Comparison of ENCODE assay signal across 8 cellular contexts in genomic region chr7:90403174-90404113, GRCh38. TPM values are rescaled to one million over a fixed set of nuclear protein-coding genes. Genes with fewer than 3 reads are reported as not detected.
DNase-seq lines count a peak whose midpoint lies in the region; TF ChIP-seq lines count a peak whose summit lies in the region.

Gene CLDN12, plus strand, starts transcription at chr7:90403461. Its CDS starts 9,216 bp downstream, at chr7:90412677.

- H4K91ac ChIP-seq in mesenchymal stem cell (ENCODE audit: low read length): no peak within 1 kb of the TSS

- peak within 1 kb of the TSS; percentile 99 for H3K27ac ChIP-seq in mesenchymal stem cell (ENCODE audit: low read length, poor library complexity, severe bottlenecking)

- peak within 1 kb of the TSS in 1 of 2 experiments; percentile 81 for H3K14ac ChIP-seq in mesenchymal stem cell (ENCODE audit: low read length in 2 of 2)

- H3K9ac ChIP-seq in endocrine pancreas (ENCODE audit: control insufficient read depth, insufficient read depth, low read length) (peak within 1 kb of the TSS; percentile 83), mesenchymal stem cell (ENCODE audit: low read length) (peak within 1 kb of the TSS; percentile 97)

- H3K4me2 ChIP-seq in mesenchymal stem cell (ENCODE audit: low read length, poor library complexity, severe bottlenecking): peak within 1 kb of the TSS; percentile 81

- peak within 1 kb of the TSS; percentile 36 for H2AFZ ChIP-seq in mesenchymal stem cell (ENCODE audit: low read depth, low read length)

- H2BK120ac ChIP-seq in mesenchymal stem cell (ENCODE audit: low read depth, low read length): no peak within 1 kb of the TSS

- no peak within 1 kb of the TSS for H2BK15ac ChIP-seq in mesenchymal stem cell (ENCODE audit: low read depth, poor library complexity, severe bottlenecking)

- peak within 1 kb of the TSS in 1 of 2 experiments; percentile 58 for H3K4ac ChIP-seq in mesenchymal stem cell (ENCODE audit: low read depth in 1 of 2, low read length in 2 of 2)

- peak within 1 kb of the TSS; percentile 34 to 79 for H3K18ac ChIP-seq in mesenchymal stem cell (ENCODE audit: low read depth in 1 of 2, low read length in 2 of 2)

- H2BK5ac ChIP-seq in mesenchymal stem cell (ENCODE audit: low read depth, low read length, poor library complexity, severe bottlenecking): peak within 1 kb of the TSS; percentile 84

- peak within 1 kb of the TSS; percentile 29 for H4K8ac ChIP-seq in mesenchymal stem cell (ENCODE audit: low read length)

- H3K4me1 ChIP-seq in endocrine pancreas (ENCODE audit: control insufficient read depth, insufficient read depth, low read length) (peaks cover 31% of the 10 kb centered on the region), mesenchymal stem cell (ENCODE audit: control insufficient read depth, insufficient read depth, low read depth, low read length) (no peaks in the 10 kb centered on the region)

- no peak for TF ChIP-seq CTCF in GM20000 (IDR thresholded peaks at IDR 0.05; ENCODE audit: extremely low read depth, missing control alignments)

- peaks cover 12% of the 10 kb centered on the region for H3K79me1 ChIP-seq in mesenchymal stem cell (replicated peaks; ENCODE audit: low read length, poor library complexity, severe bottlenecking)

- WGBS in mesenchymal stem cell: under 1% methylated on average over 32 of the region's 35 CpGs

- H3K23ac ChIP-seq in mesenchymal stem cell (ENCODE audit: low read length in 2 of 2): no peak within 1 kb of the TSS

- DNase-seq in COLO829 (ENCODE audit: low spot score): peak; percentile 94
- DNase-seq in GM20000 (ENCODE audit: low spot score): peak; percentile 80
- peak; percentile 78 for DNase-seq in HS-5 (ENCODE audit: low read depth)
- DNase-seq in NOMO-1 (lab: John Stamatoyannopoulos, UW; ENCODE audit: unreplicated experiment in 2 of 2): peak; percentile 100
- peak; percentile 13 to 51 (median 51) for DNase-seq in activated CD8-positive, alpha-beta memory T cell treated with anti-CD3 and anti-CD28 coated beads for 48 hours (ENCODE audit: low read depth in 2 of 3, low spot score in 2 of 3)
- DNase-seq in mesenchymal stem cell: peak; percentile 98
- peak; percentile 48 for DNase-seq in stimulated activated CD8-positive, alpha-beta memory T cell treated with anti-CD3 and anti-CD28 coated beads, Interleukin-12 subunit alpha, Interleukin-12 subunit beta, amount 100 ng/mL, for 4 hours (ENCODE audit: low read depth)

- H3K4me3 ChIP-seq in endocrine pancreas (ENCODE audit: control insufficient read depth, insufficient read depth, low read length) (peak within 1 kb of the TSS; percentile 83), mesenchymal stem cell (ENCODE audit: insufficient read depth in 1 of 2, low read depth in 1 of 2, low read length in 2 of 2) (peak within 1 kb of the TSS; percentile 57 to 88)

- H3K36me3 ChIP-seq in endocrine pancreas (ENCODE audit: control insufficient read depth, insufficient read depth, low read length) (no peaks in the 10 kb centered on the region), mesenchymal stem cell (ENCODE audit: control insufficient read depth in 1 of 2, insufficient read depth in 2 of 2, low read depth in 1 of 2, low read length in 2 of 2) (peaks cover 5 to 35% of the 10 kb centered on the region in 2 experiments)

- H3K9me3 ChIP-seq in endocrine pancreas (ENCODE audit: control insufficient read depth, low read length) (no peaks in the 10 kb centered on the region), mesenchymal stem cell (ENCODE audit: control insufficient read depth, low read length) (peaks cover 3% of the 10 kb centered on the region)

- no peaks in the 10 kb centered on the region for H3K27me3 ChIP-seq in endocrine pancreas (ENCODE audit: control insufficient read depth, insufficient read depth, low read length)
- H3K27me3 ChIP-seq in mesenchymal stem cell (ENCODE audit: control insufficient read depth in 1 of 2, insufficient read depth in 1 of 2, low read length in 2 of 2): no peaks in the 10 kb centered on the region

- no peak within 1 kb of the TSS for H2BK12ac ChIP-seq in mesenchymal stem cell (ENCODE audit: low read length in 2 of 2)

- no peak within 1 kb of the TSS for H2AK5ac ChIP-seq in mesenchymal stem cell (ENCODE audit: low read length, severe bottlenecking)

RNA-seq across cellular contexts. Expression of gene CLDN12, which starts in this region (rescaled TPM):
- polyA plus RNA-seq in mesenchymal stem cell (2013, experiment 1 of 2): 22.9 TPM
- polyA plus RNA-seq in mesenchymal stem cell (2013, experiment 2 of 2): 24.2 TPM

Comparison
In these comparisons a context has a peak if more than half of its experiments do, and no peak if none do; other contexts are left out.
1. Peak in every context shown above with its lines: DNase-seq, H3K4me3 ChIP-seq and H3K27ac ChIP-seq.
2. DNase-seq: peak in every context shown above with its lines; median percentile 100 in NOMO-1; 98 in mesenchymal stem cell; 94 in COLO829; 80 in GM20000; 78 in HS-5; 51 in activated CD8-positive, alpha-beta memory T cell treated with anti-CD3 and anti-CD28 coated beads for 48 hours; 48 in stimulated activated CD8-positive, alpha-beta memory T cell treated with anti-CD3 and anti-CD28 coated beads, Interleukin-12 subunit alpha, Interleukin-12 subunit beta, amount 100 ng/mL, for 4 hours.